ENCODE assay signal across 21 cellular contexts in the genomic region with DNA sequence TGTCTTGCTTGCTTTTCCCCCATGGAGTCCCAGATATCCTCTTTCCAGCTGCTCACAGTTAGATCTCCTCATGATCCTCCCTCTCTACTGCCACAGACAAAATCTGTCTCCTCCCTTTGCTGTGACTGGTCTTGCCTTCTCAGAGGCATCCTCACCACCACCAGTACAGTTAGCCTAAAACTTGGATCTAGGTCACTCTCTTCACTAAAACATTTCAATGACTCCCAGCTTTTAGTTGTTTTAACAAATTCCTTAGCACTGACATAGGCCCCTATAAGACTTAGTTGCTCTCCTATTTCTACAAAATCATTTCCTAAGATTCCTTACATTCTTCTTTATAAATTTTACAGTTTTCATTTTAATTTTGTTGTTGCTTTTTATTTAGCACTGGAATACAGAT.
DNase-seq lines count a peak whose midpoint lies in the region; TF ChIP-seq lines count a peak whose summit lies in the region.
"Had no signal": no experiment of that assay in that cellular context is flagged by ENCODE, and none has a peak within 500 bp of the region (broad histone marks: within the 10 kb centered on the region; RNA-seq: fewer than 3 reads in every experiment).

No MANE protein-coding gene starts in this region.

- DNase-seq in AG04450 (ENCODE audit: low read depth, low spot score) = peak; percentile 42
- peak; percentile 78 for DNase-seq in HS-27A (ENCODE audit: low read depth)
- DNase-seq in cardiac fibroblast (ENCODE audit: low read depth in 2 of 2) = peak; percentile 6 to 52
- DNase-seq in kidney tubule cell (ENCODE audit: low spot score) = peak; percentile 21
- no peak for DNase-seq in GM13976 (ENCODE audit: low spot score)
- no peak for DNase-seq in germinal center (ENCODE audit: low spot score)
- no peak for DNase-seq in NCI-H2081 (lab: John Stamatoyannopoulos, UW)
- no peak for DNase-seq in NCI-H748 (lab: John Stamatoyannopoulos, UW; ENCODE audit: unreplicated experiment)
- DNase-seq: activated CD4-positive, alpha-beta T cell treated with anti-CD3 and anti-CD28 coated beads for 36 hours; body of pancreas; CD4-positive, alpha-beta T cell; colonic mucosa; DMS153; gastrocnemius medialis; NCI-H2029; PC-3; SHP77 treated with DMSO at 0.1 percent for 48 hours; stimulated activated CD4-positive, alpha-beta T cell treated with anti-CD3 and anti-CD28 coated beads, Interleukin-1b, Interleukin-23, amount 100 ng/mL, for 48 hours; stimulated activated naive B cell treated with anti-CD40 and anti-IgM and Interleukin-4, amounts not matched to agents 10 μg/mL and 1 μg/mL and 100 μg/mL, for 72 hours; testis had no signal

- no peaks in the 10 kb centered on the region for H3K27me3 ChIP-seq in AG04450 (ENCODE audit: control insufficient read depth, insufficient read depth, low read length)
- H3K27me3 ChIP-seq: body of pancreas, colonic mucosa, gastrocnemius medialis, testis had no signal

- CTCF ChIA-PET in AG04450 (lab: Charles Lee) = interaction anchor here (0.7 kb wide), 1 partner anchor 14 kb away, joined by 5 read pairs; no protein-coding TSS in a partner anchor

- no peaks in the 10 kb centered on the region for H3K9me3 ChIP-seq in AG04450 (ENCODE audit: control insufficient read depth, insufficient read depth, low read length)
- H3K9me3 ChIP-seq: body of pancreas, colonic mucosa, gastrocnemius medialis, testis had no signal

- peak overlapping the region; percentile 54 for H3K27ac ChIP-seq in AG04450 (ENCODE audit: low read depth, low read length)
- H3K27ac ChIP-seq: body of pancreas, colonic mucosa, gastrocnemius medialis, HL-60, testis had no signal

- H3K4me3 ChIP-seq in AG04450 (ENCODE audit: low read depth, low read length) = no peak overlapping the region
- H3K4me3 ChIP-seq in cardiac fibroblast (replicated peaks in 1 of 2; ENCODE audit: low read depth in 2 of 2, low read length in 2 of 2) = no peak overlapping the region
- H3K4me3 ChIP-seq: body of pancreas, colonic mucosa, gastrocnemius medialis, testis had no signal

- TF ChIP-seq CTCF in AG04450 (IDR thresholded peaks at IDR 0.05; ENCODE audit: low read depth, low read length) = no peak
- no peak for TF ChIP-seq CTCF in cardiac fibroblast (IDR thresholded peaks at IDR 0.05; ENCODE audit: low read depth, low read length)
- TF ChIP-seq CTCF in GM13976 (IDR thresholded peaks at IDR 0.05; ENCODE audit: borderline replicate concordance, control extremely low read depth, extremely low read depth, insufficient read depth, missing control alignments) = no peak

- in situ Hi-C loops in GM13976 (cut with MboI; ENCODE audit: low sequenced_read_pairs, unreplicated experiment) = no loop called here

- POLR2A ChIA-PET in AG04450 (lab: Yijun Ruan, JAX) = no interaction called here

Comparison
In these comparisons a context has a peak if more than half of its experiments do, and no peak if none do; other contexts are left out.
1. DNase-seq: peak in AG04450 (single experiment), HS-27A (single experiment), cardiac fibroblast (2 of 2) and kidney tubule cell (single experiment); none in GM13976 (single experiment), germinal center (single experiment), NCI-H2081 (0 of 2) and NCI-H748 (single experiment).